In the genomic region with DNA sequence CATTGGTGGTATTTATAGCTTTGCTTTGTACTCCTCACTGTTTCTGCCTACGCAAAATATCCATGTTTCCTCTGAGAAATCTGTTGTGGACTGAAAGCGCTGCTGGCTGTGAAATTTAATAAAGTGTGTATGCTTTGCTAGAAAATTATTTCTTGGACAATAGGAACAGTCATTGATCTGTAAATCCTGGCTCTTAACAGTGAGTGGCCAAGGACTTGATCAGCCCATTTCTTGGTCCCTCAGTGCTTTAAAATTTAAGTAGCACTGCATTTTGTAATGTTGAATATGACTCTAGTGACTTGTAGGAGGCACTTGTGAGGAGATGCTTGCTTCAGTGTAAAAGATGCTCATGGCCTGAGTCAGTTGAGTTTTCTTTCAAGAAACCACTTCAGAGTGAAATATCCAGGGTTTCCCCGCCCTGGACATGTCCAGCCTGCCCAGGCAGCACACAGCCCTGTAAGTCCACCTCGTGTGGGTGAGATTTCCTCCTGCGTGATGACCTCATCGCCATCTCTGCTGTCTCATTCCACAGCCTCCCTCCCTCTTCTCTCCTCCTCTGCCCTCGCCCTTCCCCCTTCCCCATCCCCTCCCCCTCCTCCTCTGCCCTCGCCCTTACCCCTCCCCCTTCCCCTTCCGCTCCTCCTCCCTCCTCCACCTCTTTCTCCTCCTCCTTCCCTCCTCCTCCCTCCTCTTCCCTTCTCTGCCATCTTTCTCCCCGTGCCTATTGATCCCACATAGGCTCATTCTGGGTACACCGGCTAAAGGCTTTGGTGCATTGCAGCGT, we compare ENCODE assay signal across 8 cellular contexts. TPM values are rescaled to one million over a fixed set of nuclear protein-coding genes. Genes with fewer than 3 reads are reported as not detected.
A peak's percentile ranks its signal among the peaks of the same experiment; 100 is the strongest.
DNase-seq lines count a peak whose midpoint lies in the region; ATAC-seq and TF ChIP-seq lines count a peak whose summit lies in the region.

No MANE protein-coding gene starts in this region.

- H3K36me3 Mint-ChIP-seq in activated naive CD4-positive, alpha-beta T cell treated with anti-CD3 and anti-CD28 coated beads, Interleukin-2, amount 10 ng/mL, durations not matched to agents 7 days and 5 days, result peaks cover 26% of the 10 kb centered on the region
- H3K36me3 Mint-ChIP-seq in immature natural killer cell, result peaks cover 18 to 42% (median 21%) of the 10 kb centered on the region in 3 donors

- no peak overlapping the region for H3K4me3 Mint-ChIP-seq in activated naive CD4-positive, alpha-beta T cell treated with anti-CD3 and anti-CD28 coated beads, Interleukin-2, amount 10 ng/mL, durations not matched to agents 7 days and 5 days
- H3K4me3 Mint-ChIP-seq in immature natural killer cell, result no peak overlapping the region

- no peak overlapping the region for H3K4me3 ChIP-seq in upper lobe of left lung
- no peak overlapping the region for H3K4me3 ChIP-seq in BE2C (ENCODE audit: low read depth, low read length)

- peak overlapping the region; percentile 64 for H3K27ac Mint-ChIP-seq in activated naive CD4-positive, alpha-beta T cell treated with anti-CD3 and anti-CD28 coated beads, Interleukin-2, amount 10 ng/mL, durations not matched to agents 7 days and 5 days
- H3K27ac Mint-ChIP-seq in immature natural killer cell, result peak overlapping the region in 4 of 6 donors; percentile 20 to 64 (median 28)

- H3K9me3 Mint-ChIP-seq in activated naive CD4-positive, alpha-beta T cell treated with anti-CD3 and anti-CD28 coated beads, Interleukin-2, amount 10 ng/mL, durations not matched to agents 7 days and 5 days, result no peaks in the 10 kb centered on the region
- H3K9me3 Mint-ChIP-seq in immature natural killer cell, result no peaks in the 10 kb centered on the region

- H3K4me1 Mint-ChIP-seq in activated naive CD4-positive, alpha-beta T cell treated with anti-CD3 and anti-CD28 coated beads, Interleukin-2, amount 10 ng/mL, durations not matched to agents 7 days and 5 days, result peaks cover 28% of the 10 kb centered on the region
- peaks cover 41 to 57% of the 10 kb centered on the region in 2 donors for H3K4me1 Mint-ChIP-seq in immature natural killer cell

- TF ChIP-seq POLR2A in upper lobe of left lung (IDR thresholded peaks at IDR 0.05), result no peak

- no peak for DNase-seq in activated naive CD4-positive, alpha-beta T cell treated with anti-CD3 and anti-CD28 coated beads, Interleukin-2, amount 10 ng/mL, durations not matched to agents 7 days and 5 days
- DNase-seq in activated naive CD4-positive, alpha-beta T cell (lab: John Stamatoyannopoulos, UW), result no peak
- peak; percentile 91 for DNase-seq in astrocyte of the hippocampus (ENCODE audit: low read depth, low spot score)
- DNase-seq in immature natural killer cell, result no peak
- DNase-seq in upper lobe of left lung, result peak in 1 of 2 donors; percentile 54
- no peak for DNase-seq in NCI-H748 (lab: John Stamatoyannopoulos, UW; ENCODE audit: unreplicated experiment)
- DNase-seq in effector CD4-positive, alpha-beta T cell, result no peak
- no peak for DNase-seq in BE2C

- peak; percentile 52 to 89 for ATAC-seq in upper lobe of left lung (ENCODE audit: low FRiP score in 2 of 2)

- peak overlapping the region in 1 of 4 donors; percentile 27 for H3K27ac ChIP-seq in upper lobe of left lung

- peaks cover 17% of the 10 kb centered on the region for H3K27me3 Mint-ChIP-seq in activated naive CD4-positive, alpha-beta T cell treated with anti-CD3 and anti-CD28 coated beads, Interleukin-2, amount 10 ng/mL, durations not matched to agents 7 days and 5 days
- H3K27me3 Mint-ChIP-seq in immature natural killer cell (ENCODE audit: low read depth in 3 of 3), result peaks cover 0 to 9% (median 2%) of the 10 kb centered on the region in 3 donors

- WGBS in upper lobe of left lung, 2 donors, result 45 to 60% methylated on average over 10 to 12 of the region's 12 CpGs

- peaks cover 0 to 31% (median 14%) of the 10 kb centered on the region in 4 donors for H3K36me3 ChIP-seq in upper lobe of left lung
- H3K36me3 ChIP-seq in BE2C, result peaks cover 5% of the 10 kb centered on the region; the same call in 1 of the 2 replicates

- TF ChIP-seq CTCF in upper lobe of left lung (IDR thresholded peaks at IDR 0.05) (no peak), BE2C (IDR thresholded peaks at IDR 0.05; ENCODE audit: low read depth, low read length) (no peak)

- CTCF ChIA-PET in activated naive CD4-positive, alpha-beta T cell treated with anti-CD3 and anti-CD28 coated beads, Interleukin-2, amount 10 ng/mL, durations not matched to agents 7 days and 5 days (lab: Charles Lee), result interaction anchor here (0.9 to 1.2 kb wide), 2 partner anchors 10 to 18 kb away, joined by 3 read pairs; no protein-coding TSS in a partner anchor

- H3K27me3 ChIP-seq in upper lobe of left lung (no peaks in the 10 kb centered on the region), BE2C (no peaks in the 10 kb centered on the region)

- peaks cover 6 to 19% (median 12%) of the 10 kb centered on the region in 4 donors for H3K4me1 ChIP-seq in upper lobe of left lung
- peaks cover 13% of the 10 kb centered on the region for H3K4me1 ChIP-seq in BE2C

- TF ChIP-seq EP300 in upper lobe of left lung (IDR thresholded peaks at IDR 0.05), result no peak

- no peaks in the 10 kb centered on the region for H3K9me3 ChIP-seq in upper lobe of left lung
- no peaks in the 10 kb centered on the region for H3K9me3 ChIP-seq in BE2C

RNA-seq across cellular contexts. Expression of a gene that starts 34.1 kb away (rescaled TPM):
- polyA plus RNA-seq in immature natural killer cell, result under 1 TPM in 2 of 3 donors, not detected in 1; 0.26 to 0.30 TPM
- 1 to 10 TPM; 2.7 to 10.0 (median 3.9) TPM for total RNA-seq in upper lobe of left lung
- polyA plus RNA-seq in BE2C (2012; ENCODE audit: insufficient read depth, insufficient read length, low read depth), result 82.1 TPM
